Comparison of ENCODE assay signal across 27 cellular contexts in the genomic region with DNA sequence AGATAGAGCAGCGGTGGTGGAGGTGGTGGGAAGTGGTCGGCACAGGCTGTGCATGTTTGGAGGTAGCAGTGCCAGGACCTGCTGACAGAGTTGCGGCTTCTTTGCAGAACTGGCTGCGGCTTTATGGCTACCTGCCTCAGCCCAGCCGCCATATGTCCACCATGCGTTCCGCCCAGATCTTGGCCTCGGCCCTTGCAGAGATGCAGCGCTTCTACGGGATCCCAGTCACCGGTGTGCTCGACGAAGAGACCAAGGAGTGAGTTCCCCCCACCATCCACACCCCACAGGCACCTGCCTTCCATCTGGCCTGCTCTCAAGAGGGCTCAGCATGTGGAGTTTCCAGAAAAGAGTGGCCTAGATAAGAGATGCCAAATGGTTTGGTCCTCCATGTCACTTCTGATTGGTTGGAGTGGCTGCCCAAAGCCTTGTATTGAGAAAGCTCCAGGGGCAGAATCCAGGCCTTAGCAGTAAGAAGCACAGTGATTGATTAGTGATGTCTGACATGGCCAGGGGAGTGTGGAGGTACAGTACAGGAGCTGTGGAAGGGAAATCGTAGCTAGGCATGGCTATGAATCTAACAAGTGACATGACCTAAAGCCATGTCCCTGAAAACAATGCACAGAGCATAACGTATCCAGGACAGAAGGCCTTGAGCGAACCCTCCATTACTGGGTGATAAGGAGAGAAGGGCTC. TPM values are rescaled to one million over a fixed set of nuclear protein-coding genes. Genes with fewer than 3 reads are reported as not detected.
DNase-seq lines count a peak whose midpoint lies in the region; ATAC-seq, FAIRE-seq and TF ChIP-seq lines count a peak whose summit lies in the region.
"Had no signal": no experiment of that assay in that cellular context is flagged by ENCODE, and none has a peak within 500 bp of the region (broad histone marks: within the 10 kb centered on the region; RNA-seq: fewer than 3 reads in every experiment).

No MANE protein-coding gene starts in this region.

- H3K9ac ChIP-seq in endodermal cell (ENCODE audit: extremely low read depth, low read length, poor library complexity, severe bottlenecking), result no peak overlapping the region

- DNase-seq in GM10266 (ENCODE audit: extremely low spot score) (peak; percentile 13), H7 (peak; percentile 23), bronchial epithelial cell (ENCODE audit: low read depth) (no peak), nephron progenitor cell (no peak), endodermal cell (no peak), NCI-H526 (lab: John Stamatoyannopoulos, UW) (no peak), activated gamma-delta T cell (lab: John Stamatoyannopoulos, UW) (no peak)
- DNase-seq: CD4-positive, alpha-beta memory T cell; COR-L47; DMS53; Karpas-422; NCI-H1092; NCI-H1436; NCI-H187; NCI-H2081 treated with DMSO at 0.1 percent for 48 hours; NCI-H2171; NCI-H226; NCI-H510A; NCI-H774; NK-92 treated with Interleukin-12 subunit alpha and Interleukin-12 subunit beta, amount 100 ng/mL, for 24 hours; PC-3; SJCRH30 had no signal

- no peak overlapping the region for H3K4me3 Mint-ChIP-seq in nephron progenitor cell
- no peak overlapping the region for H3K4me3 Mint-ChIP-seq in endodermal cell
- H3K4me3 Mint-ChIP-seq: CD4-positive, alpha-beta memory T cell had no signal

- no peaks in the 10 kb centered on the region for H3K9me3 ChIP-seq in endodermal cell (ENCODE audit: control insufficient read depth, low read length)
- H3K9me3 ChIP-seq: HAP-1, SJCRH30 had no signal

- WGBS in endodermal cell (ENCODE audit: insufficient coverage in 1 of 2, insufficient read length in 1 of 2), 2 experiments, result 96 to 99% methylated on average over 9 to 16 of the region's 16 CpGs

- H3K27me3 Mint-ChIP-seq in nephron progenitor cell (ENCODE audit: low read depth, poor library complexity), result peaks cover 6% of the 10 kb centered on the region
- no peaks in the 10 kb centered on the region for H3K27me3 Mint-ChIP-seq in endodermal cell (ENCODE audit: insufficient read depth)
- H3K27me3 Mint-ChIP-seq: CD4-positive, alpha-beta memory T cell had no signal

- no peak overlapping the region for H3K27ac ChIP-seq in endodermal cell (ENCODE audit: low read depth, low read length)
- H3K27ac ChIP-seq: HL-60, SJCRH30 had no signal

- peaks cover 6% of the 10 kb centered on the region for H3K4me1 ChIP-seq in endodermal cell (ENCODE audit: control insufficient read depth, insufficient read depth, low read length)
- H3K4me1 ChIP-seq: HAP-1, SJCRH30 had no signal

- H3K4me1 Mint-ChIP-seq in nephron progenitor cell, result peaks cover 34% of the 10 kb centered on the region
- peaks cover 9% of the 10 kb centered on the region for H3K4me1 Mint-ChIP-seq in endodermal cell
- H3K4me1 Mint-ChIP-seq: CD4-positive, alpha-beta memory T cell had no signal

- H3K36me3 Mint-ChIP-seq in nephron progenitor cell (ENCODE audit: low read depth) (peaks cover 13% of the 10 kb centered on the region), endodermal cell (ENCODE audit: low read depth) (peaks cover 54% of the 10 kb centered on the region)
- H3K36me3 Mint-ChIP-seq: CD4-positive, alpha-beta memory T cell had no signal

- H3K27ac Mint-ChIP-seq in nephron progenitor cell, result peak overlapping the region; percentile 22
- no peak overlapping the region for H3K27ac Mint-ChIP-seq in endodermal cell

- ATAC-seq in HG02981 (IDR thresholded peaks at IDR 0.05; ENCODE audit: unreplicated experiment), result no peak
- ATAC-seq: GM12878, PC-3 had no signal

- H3K9me3 Mint-ChIP-seq in nephron progenitor cell (no peaks in the 10 kb centered on the region), endodermal cell (no peaks in the 10 kb centered on the region)
- H3K9me3 Mint-ChIP-seq: CD4-positive, alpha-beta memory T cell had no signal

- FAIRE-seq in bronchial epithelial cell (lab: Jason Lieb, UNC), result peak; percentile 94
- FAIRE-seq: G401.6, GM12878 had no signal

- H3K27me3 ChIP-seq in H7 (ENCODE audit: control insufficient read depth, insufficient read depth, low read length), result no peaks in the 10 kb centered on the region
- H3K27me3 ChIP-seq in bronchial epithelial cell (ENCODE audit: control insufficient read depth, insufficient read depth, low read length), result no peaks in the 10 kb centered on the region
- no peaks in the 10 kb centered on the region for H3K27me3 ChIP-seq in endodermal cell (ENCODE audit: control insufficient read depth, insufficient read depth, low read length, poor library complexity, severe bottlenecking)

- no peak for TF ChIP-seq CTCF in GM10266 (IDR thresholded peaks at IDR 0.05; ENCODE audit: control insufficient read depth, insufficient read depth, low read depth, missing control alignments)
- TF ChIP-seq CTCF in bronchial epithelial cell (IDR thresholded peaks at IDR 0.05; ENCODE audit: insufficient read depth, low read length, severe bottlenecking), result no peak
- TF ChIP-seq CTCF in nephron progenitor cell (IDR thresholded peaks at IDR 0.05), result no peak
- TF ChIP-seq CTCF in endodermal cell (conservative IDR thresholded peaks at IDR 0.05), result no peak

- H3K4me3 ChIP-seq in H7 (ENCODE audit: insufficient read depth, low read depth, low read length) (no peak overlapping the region), bronchial epithelial cell (ENCODE audit: low read depth, low read length) (no peak overlapping the region), endodermal cell (ENCODE audit: low read length) (no peak overlapping the region)
- H3K4me3 ChIP-seq: GM12878, HAP-1, SJCRH30 had no signal

- H3K36me3 ChIP-seq in H7 (replicated peaks; ENCODE audit: control insufficient read depth, insufficient read depth, low read length), result peaks cover 16% of the 10 kb centered on the region
- H3K36me3 ChIP-seq in bronchial epithelial cell (ENCODE audit: control insufficient read depth, insufficient read depth, low read length), result no peaks in the 10 kb centered on the region
- H3K36me3 ChIP-seq in endodermal cell (ENCODE audit: control insufficient read depth, insufficient read depth, low read length), result peaks cover 49% of the 10 kb centered on the region
- H3K36me3 ChIP-seq: HAP-1, SJCRH30 had no signal

RNA-seq across cellular contexts. Expression of a gene that starts 12.0 kb away (rescaled TPM):
- 58.2 and 60.7 TPM in 2 replicates for total RNA-seq in H7 (2014; rRNA removed; shearing (Covaris generic))
- total RNA-seq in bronchial epithelial cell (7.9 and 8.4 TPM in 2 replicates), endodermal cell (100 to 1,000 TPM in 1 of 2 donors, 10 to 100 TPM in 1; 99.8 to 105 TPM)
- 34.0 TPM for polyA plus RNA-seq in endodermal cell (2013, experiment 1 of 2)
- polyA plus RNA-seq in endodermal cell (2013, experiment 2 of 2), result 34.0 TPM

RNA-seq across cellular contexts. Expression of a gene that starts 36.3 kb away (rescaled TPM):
- total RNA-seq in H7 (2014; rRNA removed; shearing (Covaris generic)), result 20.0 and 23.9 TPM in 2 replicates
- total RNA-seq in bronchial epithelial cell (25.5 and 29.5 TPM in 2 replicates), endodermal cell (100 to 1,000 TPM; 139 to 163 TPM)
- 62.2 TPM for polyA plus RNA-seq in endodermal cell (2013, experiment 1 of 2)
- 62.7 TPM for polyA plus RNA-seq in endodermal cell (2013, experiment 2 of 2)

RNA-seq across cellular contexts. Expression of a gene that starts 37.0 kb away (rescaled TPM):
- total RNA-seq in H7 (2014; rRNA removed; shearing (Covaris generic)), result 3.1 and 3.4 TPM in 2 replicates
- total RNA-seq in bronchial epithelial cell, result 2.4 and 3.8 TPM in 2 replicates
- 10 to 100 TPM in 1 of 2 donors, 1 to 10 TPM in 1; 9.8 to 10.8 TPM for total RNA-seq in endodermal cell
- 11.5 TPM for polyA plus RNA-seq in endodermal cell (2013, experiment 1 of 2)
- 8.2 TPM for polyA plus RNA-seq in endodermal cell (2013, experiment 2 of 2)

Comparison
In these comparisons a context has a peak if more than half of its experiments do, and no peak if none do; other contexts are left out.
1. DNase-seq: peak in GM10266 (single experiment) and H7 (single experiment); none in bronchial epithelial cell (single experiment), nephron progenitor cell (single experiment), endodermal cell (single experiment), NCI-H526 (0 of 2) and activated gamma-delta T cell (single experiment).